Comparison of ENCODE assay signal across 10 cellular contexts in genomic region chr6:53894086-53894485, GRCh38.
DNase-seq lines count a peak whose midpoint lies in the region; ATAC-seq, FAIRE-seq and TF ChIP-seq lines count a peak whose summit lies in the region.
"Had no signal": no experiment of that assay in that cellular context is flagged by ENCODE, and none has a peak within 500 bp of the region (broad histone marks: within the 10 kb centered on the region; RNA-seq: fewer than 3 reads in every experiment).

No MANE protein-coding gene starts in this region.

- no peaks in the 10 kb centered on the region for H3K9me3 ChIP-seq in astrocyte (ENCODE audit: insufficient read depth, low read depth, low read length)
- no peaks in the 10 kb centered on the region for H3K9me3 ChIP-seq in uterus

- ATAC-seq in HG02571 (IDR thresholded peaks at IDR 0.05; ENCODE audit: unreplicated experiment) = peak; percentile 69

- FAIRE-seq in astrocyte (lab: Jason Lieb, UNC) = no peak

- H3K27me3 Mint-ChIP-seq in astrocyte (ENCODE audit: low read depth, unreplicated experiment) = no peaks in the 10 kb centered on the region
- H3K27me3 Mint-ChIP-seq: B cell, T-cell had no signal

- no peak overlapping the region for H2AFZ ChIP-seq in astrocyte (ENCODE audit: low read depth, low read length)

- H3K4me2 ChIP-seq in astrocyte (ENCODE audit: low read length) = no peak overlapping the region

- no peak overlapping the region for H3K9ac ChIP-seq in astrocyte (ENCODE audit: low read length)

- H3K4me1 ChIP-seq in astrocyte (ENCODE audit: insufficient read depth, low read length) (peaks cover 7% of the 10 kb centered on the region), uterus (no peaks in the 10 kb centered on the region)

- H3K79me2 ChIP-seq in astrocyte (ENCODE audit: insufficient read depth, low read length) = no peaks in the 10 kb centered on the region

- H3K27me3 ChIP-seq in astrocyte (ENCODE audit: insufficient read depth, low read length) (no peaks in the 10 kb centered on the region), uterus (no peaks in the 10 kb centered on the region)

- H3K4me1 Mint-ChIP-seq in astrocyte (ENCODE audit: low read depth, unreplicated experiment) = peaks cover 51% of the 10 kb centered on the region

- H3K9me3 Mint-ChIP-seq in astrocyte (ENCODE audit: unreplicated experiment) = no peaks in the 10 kb centered on the region
- H3K9me3 Mint-ChIP-seq: T-cell had no signal

- no peaks in the 10 kb centered on the region for H3K36me3 ChIP-seq in astrocyte (ENCODE audit: insufficient read depth, low read length)
- no peaks in the 10 kb centered on the region for H3K36me3 ChIP-seq in uterus

- TF ChIP-seq CTCF in astrocyte (IDR thresholded peaks at IDR 0.05; ENCODE audit: insufficient read depth, low read depth, low read length) (no peak), uterus (IDR thresholded peaks at IDR 0.05) (no peak)

- H3K4me3 Mint-ChIP-seq in astrocyte (ENCODE audit: unreplicated experiment) = no peak overlapping the region
- H3K4me3 Mint-ChIP-seq: B cell, T-cell had no signal

- intact Hi-C loops in uterus (cut with DNase I; ENCODE audit: low total_unique reads) = no loop called here

- H3K27ac ChIP-seq in astrocyte (ENCODE audit: low read depth, low read length) (no peak overlapping the region), uterus (no peak overlapping the region)

- peak overlapping the region; percentile 35 for H3K27ac Mint-ChIP-seq in astrocyte (ENCODE audit: unreplicated experiment)
- H3K27ac Mint-ChIP-seq: B cell, T-cell had no signal

- no peak for TF ChIP-seq POLR2A in uterus (IDR thresholded peaks at IDR 0.05)

- no peaks in the 10 kb centered on the region for H4K20me1 ChIP-seq in astrocyte (ENCODE audit: insufficient read depth, low read length)

- no peaks in the 10 kb centered on the region for H3K36me3 Mint-ChIP-seq in astrocyte (ENCODE audit: low read depth, unreplicated experiment)

- no peak overlapping the region for H3K4me3 ChIP-seq in astrocyte (ENCODE audit: insufficient read depth, low read depth, low read length)
- H3K4me3 ChIP-seq in uterus = no peak overlapping the region

- DNase-seq in NCI-H2196 (lab: John Stamatoyannopoulos, UW; ENCODE audit: unreplicated experiment) (peak; percentile 49), NCI-H2196 treated with DMSO at 0.1 percent for 48 hours (lab: John Stamatoyannopoulos, UW; ENCODE audit: unreplicated experiment) (no peak), NCI-H2029 treated with DMSO at 0.1 percent for 48 hours (lab: John Stamatoyannopoulos, UW) (peak; percentile 88), astrocyte (ENCODE audit: low read depth) (peak; percentile 36), uterus (no peak), NCI-H1092 treated with DMSO at 0.1 percent for 48 hours (lab: John Stamatoyannopoulos, UW) (no peak)
- peak in 2 of 3 experiments; percentile 5 to 38 for DNase-seq in stimulated activated CD4-positive, alpha-beta T cell treated with anti-CD3 and anti-CD28 coated beads, TNF-alpha, amount 100 ng/mL, for 24 hours (ENCODE audit: low read depth in 3 of 3)

Comparison
In these comparisons a context has a peak if more than half of its experiments do, and no peak if none do; other contexts are left out.
1. DNase-seq: peak in NCI-H2196 (single experiment), NCI-H2029 treated with DMSO at 0.1 percent for 48 hours (single experiment), astrocyte (single experiment) and stimulated activated CD4-positive, alpha-beta T cell treated with anti-CD3 and anti-CD28 coated beads, TNF-alpha, amount 100 ng/mL, for 24 hours (2 of 3); none in NCI-H2196 treated with DMSO at 0.1 percent for 48 hours (single experiment), uterus (0 of 2) and NCI-H1092 treated with DMSO at 0.1 percent for 48 hours (single experiment).